15 cellular contexts compared by ENCODE assay signal in genomic region chr6:135902756-135903331, GRCh38. TPM values are rescaled to one million over a fixed set of nuclear protein-coding genes. Genes with fewer than 3 reads are reported as not detected.
DNase-seq lines count a peak whose midpoint lies in the region; ATAC-seq, FAIRE-seq and TF ChIP-seq lines count a peak whose summit lies in the region.
"Had no signal": no experiment of that assay in that cellular context is flagged by ENCODE, and none has a peak within 500 bp of the region (broad histone marks: within the 10 kb centered on the region; RNA-seq: fewer than 3 reads in every experiment).

No MANE protein-coding gene starts in this region.

- no peaks in the 10 kb centered on the region for H3K27me3 ChIP-seq in osteoblast (ENCODE audit: insufficient read depth, low read length)

- H3K27ac ChIP-seq in osteoblast (ENCODE audit: low read depth, low read length), result peak overlapping the region; percentile 94
- H3K27ac ChIP-seq in urinary bladder (ENCODE audit: low read depth), result peak overlapping the region; percentile 50

- 56% methylated on average over 2 of the region's 2 CpGs for WGBS in urinary bladder

- H3K4me1 ChIP-seq in osteoblast (ENCODE audit: insufficient read depth, low read length) (peaks cover 56% of the 10 kb centered on the region), urinary bladder (ENCODE audit: insufficient read depth) (no peaks in the 10 kb centered on the region)

- no peak for FAIRE-seq in GM12892 (lab: Jason Lieb, UNC)
- FAIRE-seq: A204.1, RCC 7860 had no signal

- H3K4me2 ChIP-seq in osteoblast (ENCODE audit: insufficient read depth, low read length), result peak overlapping the region; percentile 84

- no peak for DNase-seq in Right ventricle myocardium superior
- DNase-seq in Right ventricle myocardium inferior (ENCODE audit: missing footprints), result no peak
- DNase-seq in fibroblast of the aortic adventitia (ENCODE audit: low read depth), result peak; percentile 38
- no peak for DNase-seq in osteoblast (ENCODE audit: insufficient read length, low spot score, missing footprints)
- no peak for DNase-seq in foreskin melanocyte
- no peak for DNase-seq in GM12892 (ENCODE audit: insufficient read length)
- DNase-seq: activated naive CD8-positive, alpha-beta T cell treated with anti-CD3 and anti-CD28 coated beads, Interleukin-2, amount 50 U/mL, for 24 hours; immature natural killer cell; NCI-H2107; NCI-H82; stimulated activated CD4-positive, alpha-beta T cell treated with anti-CD3 and anti-CD28 coated beads, Interleukin-2, amount 100 ng/mL, for 48 hours had no signal

- ATAC-seq in Right ventricle myocardium superior (ENCODE audit: poor library complexity) (peak; percentile 40), Right ventricle myocardium inferior (no peak), HG03432 (IDR thresholded peaks at IDR 0.05; ENCODE audit: unreplicated experiment) (no peak)
- ATAC-seq: activated naive CD8-positive, alpha-beta T cell treated with anti-CD3 and anti-CD28 coated beads, Interleukin-2, amount 50 U/mL, for 24 hours had no signal

- no peak overlapping the region for H2AFZ ChIP-seq in osteoblast (ENCODE audit: low read length)

- H3K79me2 ChIP-seq in osteoblast (ENCODE audit: insufficient read depth, low read length), result no peaks in the 10 kb centered on the region

- H4K20me1 ChIP-seq in osteoblast (ENCODE audit: insufficient read depth, low read length), result no peaks in the 10 kb centered on the region

- H3K9me3 ChIP-seq in osteoblast (ENCODE audit: low read depth, low read length), result no peaks in the 10 kb centered on the region

- intact Hi-C loops in Right ventricle myocardium superior (cut with DNase I), result no loop called here
- intact Hi-C loops in Right ventricle myocardium inferior (cut with DNase I), result loop anchor here (5.0 kb wide), 1 partner anchor 51 kb away; the partner anchor contains the start of gene PDE7B

- no peak overlapping the region for H3K4me3 ChIP-seq in fibroblast of the aortic adventitia (ENCODE audit: low read depth, low read length)
- no peak overlapping the region for H3K4me3 ChIP-seq in osteoblast (ENCODE audit: insufficient read depth, low read length)
- H3K4me3 ChIP-seq in urinary bladder (ENCODE audit: low read depth, low read length), result no peak overlapping the region

- H3K36me3 ChIP-seq in osteoblast (ENCODE audit: insufficient read depth, low read length) (no peaks in the 10 kb centered on the region), urinary bladder (ENCODE audit: insufficient read depth) (no peaks in the 10 kb centered on the region)

- no peak for TF ChIP-seq CTCF in fibroblast of the aortic adventitia (IDR thresholded peaks at IDR 0.05; ENCODE audit: insufficient read depth, low read length)
- no peak for TF ChIP-seq CTCF in osteoblast (IDR thresholded peaks at IDR 0.05; ENCODE audit: extremely low read depth, low read depth, low read length)

- no peak for TF ChIP-seq POLR2A in GM12892 (IDR thresholded peaks at IDR 0.05; ENCODE audit: low read depth, low read length)

RNA-seq across cellular contexts. Expression of gene PDE7B, which starts 51.3 kb away (rescaled TPM):
- total RNA-seq in Right ventricle myocardium superior (18.6 TPM), Right ventricle myocardium inferior (18.7 TPM), fibroblast of the aortic adventitia (ENCODE audit: low replicate concordance) (11.8 and 23.9 TPM in 2 replicates), osteoblast (25.3 and 33.9 TPM in 2 replicates), urinary bladder (34.2 TPM)
- polyA plus RNA-seq in urinary bladder, result 9.3 TPM
- 0.04 TPM for polyA plus RNA-seq in GM12892 (2012; ENCODE audit: missing spikeins)
